32 cellular contexts compared by ENCODE assay signal in the genomic region with DNA sequence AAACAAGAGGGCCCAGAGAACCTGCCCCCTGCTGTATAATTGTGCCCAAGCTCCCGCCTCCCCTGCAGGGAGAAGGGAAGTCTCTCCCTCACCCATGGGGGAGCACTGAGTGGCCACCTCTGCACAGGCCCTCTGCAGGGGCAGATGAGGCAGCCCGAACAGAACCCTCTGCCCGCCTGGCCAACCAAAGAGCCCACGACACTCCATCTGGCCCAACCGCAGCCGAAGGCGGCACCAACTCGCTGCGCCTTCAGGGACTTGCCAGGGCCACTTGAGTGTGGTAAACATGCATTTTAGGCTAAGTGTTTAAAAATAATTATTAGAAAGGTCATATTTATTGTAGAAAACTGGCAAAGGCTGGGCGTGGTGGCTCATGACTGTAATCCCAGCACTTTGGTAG. TPM values are rescaled to one million over a fixed set of nuclear protein-coding genes. Genes with fewer than 3 reads are reported as not detected.
"Had no signal": no experiment of that assay in that cellular context is flagged by ENCODE, and none has a peak within 500 bp of the region (broad histone marks: within the 10 kb centered on the region; RNA-seq: fewer than 3 reads in every experiment).

No MANE protein-coding gene starts in this region.

- H3K9me3 ChIP-seq: neutrophil, ovary, psoas muscle, spleen, stomach, thoracic aorta, thyroid gland, tibial nerve, upper lobe of left lung had no signal

- H3K4me3 Mint-ChIP-seq: naive B cell; naive thymus-derived CD8-positive, alpha-beta T cell; natural killer cell treated with Interleukin-12 subunit alpha and Interleukin-12 subunit beta and Interleukin-15 and Interleukin-18, amount 100 ng/mL, for 72 hours; neural progenitor cell; stimulated activated effector memory CD8-positive, alpha-beta T cell treated with anti-CD3 and anti-CD28 coated beads, Interleukin-12 subunit alpha, Interleukin-12 subunit beta, amount 100 ng/mL, for 72 hours; stimulated activated naive B cell treated with anti-CD40 and anti-IgM and Interleukin-4, amounts not matched to agents 10 μg/mL and 1 μg/mL and 100 μg/mL, for 72 hours; stimulated activated naive CD8-positive, alpha-beta T cell treated with anti-CD3 and anti-CD28 coated beads, Interleukin-15, Interleukin-2, amounts not matched to agents 100 ng/mL and 50 ng/mL, for 24 hours had no signal

- FAIRE-seq: urothelium cell line had no signal

- ATAC-seq: naive thymus-derived CD8-positive, alpha-beta T cell; natural killer cell treated with Interleukin-12 subunit alpha and Interleukin-12 subunit beta and Interleukin-15 and Interleukin-18, amount 100 ng/mL, for 72 hours; psoas muscle; right cardiac atrium; sciatic nerve; stimulated activated effector memory CD8-positive, alpha-beta T cell treated with anti-CD3 and anti-CD28 coated beads, Interleukin-12 subunit alpha, Interleukin-12 subunit beta, amount 100 ng/mL, for 72 hours; stimulated activated naive B cell treated with anti-CD40 and anti-IgM and Interleukin-4, amounts not matched to agents 10 μg/mL and 1 μg/mL and 100 μg/mL, for 72 hours had no signal

- H3K79me2 ChIP-seq: parathyroid adenoma had no signal

- H3K4me1 Mint-ChIP-seq: naive B cell; naive thymus-derived CD8-positive, alpha-beta T cell; stimulated activated effector memory CD8-positive, alpha-beta T cell treated with anti-CD3 and anti-CD28 coated beads, Interleukin-12 subunit alpha, Interleukin-12 subunit beta, amount 100 ng/mL, for 72 hours; stimulated activated naive B cell treated with anti-CD40 and anti-IgM and Interleukin-4, amounts not matched to agents 10 μg/mL and 1 μg/mL and 100 μg/mL, for 72 hours had no signal

- H3K36me3 Mint-ChIP-seq: naive B cell; naive thymus-derived CD8-positive, alpha-beta T cell; natural killer cell treated with Interleukin-12 subunit alpha and Interleukin-12 subunit beta and Interleukin-15 and Interleukin-18, amount 100 ng/mL, for 72 hours; neural progenitor cell; stimulated activated effector memory CD8-positive, alpha-beta T cell treated with anti-CD3 and anti-CD28 coated beads, Interleukin-12 subunit alpha, Interleukin-12 subunit beta, amount 100 ng/mL, for 72 hours; stimulated activated naive B cell treated with anti-CD40 and anti-IgM and Interleukin-4, amounts not matched to agents 10 μg/mL and 1 μg/mL and 100 μg/mL, for 72 hours had no signal

- H3K27me3 Mint-ChIP-seq: stimulated activated naive CD8-positive, alpha-beta T cell treated with anti-CD3 and anti-CD28 coated beads, Interleukin-15, Interleukin-2, amounts not matched to agents 100 ng/mL and 50 ng/mL, for 24 hours had no signal

- H3K4me2 ChIP-seq: neural progenitor cell, smooth muscle cell had no signal

- H3K36me3 ChIP-seq: neural progenitor cell, neutrophil, ovary, spleen, stomach, thoracic aorta, thyroid gland, tibial nerve, upper lobe of left lung had no signal

- H3K4me3 ChIP-seq: neural progenitor cell, ovary, psoas muscle, skin epidermis, smooth muscle cell, spleen, stomach, thoracic aorta, thyroid gland, tibial nerve, upper lobe of left lung had no signal

- H3K27ac Mint-ChIP-seq: naive B cell; naive thymus-derived CD8-positive, alpha-beta T cell; natural killer cell treated with Interleukin-12 subunit alpha and Interleukin-12 subunit beta and Interleukin-15 and Interleukin-18, amount 100 ng/mL, for 72 hours; neural progenitor cell; progenitor cell of endocrine pancreas; stimulated activated effector memory CD8-positive, alpha-beta T cell treated with anti-CD3 and anti-CD28 coated beads, Interleukin-12 subunit alpha, Interleukin-12 subunit beta, amount 100 ng/mL, for 72 hours; stimulated activated naive B cell treated with anti-CD40 and anti-IgM and Interleukin-4, amounts not matched to agents 10 μg/mL and 1 μg/mL and 100 μg/mL, for 72 hours; stimulated activated naive CD8-positive, alpha-beta T cell treated with anti-CD3 and anti-CD28 coated beads, Interleukin-15, Interleukin-2, amounts not matched to agents 100 ng/mL and 50 ng/mL, for 24 hours had no signal

- H3K9ac ChIP-seq: neural progenitor cell, parathyroid adenoma had no signal

- H2AFZ ChIP-seq: neural progenitor cell, parathyroid adenoma had no signal

- H3K9me3 Mint-ChIP-seq: naive B cell; naive thymus-derived CD8-positive, alpha-beta T cell; natural killer cell treated with Interleukin-12 subunit alpha and Interleukin-12 subunit beta and Interleukin-15 and Interleukin-18, amount 100 ng/mL, for 72 hours; neural progenitor cell; stimulated activated effector memory CD8-positive, alpha-beta T cell treated with anti-CD3 and anti-CD28 coated beads, Interleukin-12 subunit alpha, Interleukin-12 subunit beta, amount 100 ng/mL, for 72 hours; stimulated activated naive B cell treated with anti-CD40 and anti-IgM and Interleukin-4, amounts not matched to agents 10 μg/mL and 1 μg/mL and 100 μg/mL, for 72 hours; stimulated activated naive CD8-positive, alpha-beta T cell treated with anti-CD3 and anti-CD28 coated beads, Interleukin-15, Interleukin-2, amounts not matched to agents 100 ng/mL and 50 ng/mL, for 24 hours had no signal

- H3K27ac ChIP-seq: neural progenitor cell, neutrophil, ovary, parathyroid adenoma, psoas muscle, skin epidermis, spleen, stomach, thoracic aorta, thyroid gland, tibial nerve, upper lobe of left lung had no signal

- H3K4me1 ChIP-seq: parathyroid adenoma, spleen, stomach, thyroid gland, tibial nerve, upper lobe of left lung had no signal

- DNase-seq: naive B cell; naive thymus-derived CD8-positive, alpha-beta T cell; nucleus accumbens; ovary; posterior cingulate gyrus; psoas muscle; right cardiac atrium; spleen; stimulated activated CD4-positive, alpha-beta T cell treated with anti-CD3 and anti-CD28 coated beads, Interleukin-12 subunit alpha, Interleukin-12 subunit beta, amount 100 ng/mL, for 4 hours; stimulated activated CD4-positive, alpha-beta T cell treated with anti-CD3 and anti-CD28 coated beads, Interleukin-1b, Interleukin-23, amount 100 ng/mL, for 48 hours; stimulated activated CD4-positive, alpha-beta T cell treated with anti-CD3 and anti-CD28 coated beads, Interleukin-4, amount 100 ng/mL, for 1 hour; stimulated activated CD4-positive, alpha-beta T cell treated with anti-CD3 and anti-CD28 coated beads, Interleukin-4, amount 100 ng/mL, for 4 hours; stimulated activated naive B cell treated with anti-CD40 and anti-IgM and Interleukin-4, amounts not matched to agents 10 μg/mL and 1 μg/mL and 100 μg/mL, for 72 hours; stimulated activated naive CD4-positive, alpha-beta T cell treated with Interleukin-2 at 50 U/mL for 16 hours; stomach; thyroid gland; trophoblast cell; upper lobe of left lung had no signal

- H3K27me3 ChIP-seq: neural progenitor cell, ovary, thyroid gland, upper lobe of left lung had no signal

RNA-seq across cellular contexts. Expression of gene ACTA1, which starts 56.5 kb away (rescaled TPM):
- total RNA-seq: natural killer cell treated with Interleukin-12 subunit alpha and Interleukin-12 subunit beta and Interleukin-15 and Interleukin-18, amount 100 ng/mL, for 72 hours; subcutaneous adipose tissue had no signal
- polyA plus RNA-seq: naive thymus-derived CD8-positive, alpha-beta T cell had no signal
